1 cellular context compared by ENCODE assay signal in the genomic region with DNA sequence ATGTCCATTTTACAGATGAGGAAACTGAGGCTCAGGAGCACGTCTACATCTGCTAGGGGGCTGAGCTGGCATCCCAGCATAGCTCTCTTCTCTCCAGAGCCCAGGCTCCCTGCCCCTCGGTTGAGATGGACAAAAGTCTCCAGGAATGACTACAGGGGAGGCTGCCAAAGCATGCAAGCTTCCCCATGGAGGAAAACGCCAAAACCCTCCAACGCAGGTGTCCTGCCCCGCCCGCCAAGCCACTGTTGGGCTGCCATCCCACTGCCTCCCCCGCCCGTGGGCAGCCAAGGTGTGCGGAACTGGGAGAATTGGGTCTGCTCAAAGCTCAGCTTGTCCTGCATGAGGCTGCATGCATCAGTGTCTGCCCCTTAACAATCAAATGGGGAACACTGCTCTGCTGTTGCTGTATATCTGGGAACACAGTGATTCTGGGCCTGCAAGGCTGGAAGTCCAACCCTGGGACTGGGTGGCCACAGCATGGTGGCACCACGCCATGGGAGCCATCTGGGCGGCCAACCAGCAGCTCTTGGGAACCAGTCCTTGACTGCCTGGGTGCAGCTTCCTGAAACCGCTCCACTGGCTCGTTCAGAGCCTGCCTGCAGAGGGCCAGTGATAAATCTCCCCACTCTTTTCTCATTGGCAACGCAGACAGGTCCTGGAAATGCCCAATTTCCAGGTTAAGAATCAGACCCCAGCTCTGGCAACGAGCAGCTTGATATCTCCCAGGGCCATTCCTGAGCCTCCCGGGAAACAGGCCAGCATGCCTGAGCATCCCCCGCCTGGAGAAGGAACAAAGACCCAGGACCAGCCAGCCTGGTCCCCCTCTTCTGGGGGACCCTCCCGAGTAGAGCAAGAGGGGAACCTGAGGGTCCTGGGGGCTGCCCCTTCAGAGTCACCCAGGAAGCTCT.
TF ChIP-seq lines count a peak whose summit lies in the region.

No MANE protein-coding gene starts in this region.

TF ChIP-seq in HepG2, 621 proteins besides CTCF, POLR2A, EP300 and RAD21:
- TF ChIP-seq EED (CRISPR knock-in tag; IDR thresholded peaks at IDR 0.05) (peak; percentile 53; the same call in 1 of the 2 replicates), RORA (CRISPR knock-in tag; IDR thresholded peaks at IDR 0.05) (no peak), ZNF629 (CRISPR knock-in tag; conservative IDR thresholded peaks at IDR 0.05) (peak; percentile 72)
